ENCODE assay signal across 1 cellular context in the genomic region with DNA sequence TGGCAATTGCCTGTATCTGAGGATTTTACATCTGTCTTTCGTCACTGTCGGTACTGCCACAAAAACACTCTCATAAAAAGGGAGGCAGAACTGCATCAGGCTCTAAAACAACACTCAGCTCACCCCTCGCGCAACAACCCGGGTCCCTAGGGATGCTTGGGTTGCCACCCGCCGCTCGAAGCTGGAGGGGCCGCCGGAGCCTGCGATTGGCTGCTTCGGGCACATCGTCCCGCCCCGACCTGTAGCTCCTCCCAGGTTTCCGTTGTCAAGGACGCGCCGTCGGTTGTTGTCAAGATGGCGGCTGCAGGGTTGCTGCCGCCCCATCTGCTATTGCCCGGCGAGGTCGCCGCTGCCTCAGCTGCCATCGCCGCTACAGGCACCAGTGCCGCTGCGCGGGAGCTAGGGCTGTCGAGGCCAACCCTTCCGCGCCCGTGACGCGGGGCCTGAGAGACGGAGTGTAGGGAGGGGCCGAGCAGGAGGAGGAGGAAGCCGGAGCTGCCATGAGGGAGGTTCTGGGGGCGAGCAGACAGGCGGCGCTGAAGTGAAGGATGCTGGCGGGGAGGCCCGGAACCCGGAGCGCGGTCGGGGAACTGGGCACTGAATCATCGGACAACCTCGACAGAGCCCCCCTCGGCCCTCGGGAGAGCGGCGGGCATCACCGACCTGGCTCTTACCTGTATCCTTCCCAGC.
A peak's percentile ranks its signal among the peaks of the same experiment; 100 is the strongest.
TF ChIP-seq lines count a peak whose summit lies in the region.

A gene with protein sequence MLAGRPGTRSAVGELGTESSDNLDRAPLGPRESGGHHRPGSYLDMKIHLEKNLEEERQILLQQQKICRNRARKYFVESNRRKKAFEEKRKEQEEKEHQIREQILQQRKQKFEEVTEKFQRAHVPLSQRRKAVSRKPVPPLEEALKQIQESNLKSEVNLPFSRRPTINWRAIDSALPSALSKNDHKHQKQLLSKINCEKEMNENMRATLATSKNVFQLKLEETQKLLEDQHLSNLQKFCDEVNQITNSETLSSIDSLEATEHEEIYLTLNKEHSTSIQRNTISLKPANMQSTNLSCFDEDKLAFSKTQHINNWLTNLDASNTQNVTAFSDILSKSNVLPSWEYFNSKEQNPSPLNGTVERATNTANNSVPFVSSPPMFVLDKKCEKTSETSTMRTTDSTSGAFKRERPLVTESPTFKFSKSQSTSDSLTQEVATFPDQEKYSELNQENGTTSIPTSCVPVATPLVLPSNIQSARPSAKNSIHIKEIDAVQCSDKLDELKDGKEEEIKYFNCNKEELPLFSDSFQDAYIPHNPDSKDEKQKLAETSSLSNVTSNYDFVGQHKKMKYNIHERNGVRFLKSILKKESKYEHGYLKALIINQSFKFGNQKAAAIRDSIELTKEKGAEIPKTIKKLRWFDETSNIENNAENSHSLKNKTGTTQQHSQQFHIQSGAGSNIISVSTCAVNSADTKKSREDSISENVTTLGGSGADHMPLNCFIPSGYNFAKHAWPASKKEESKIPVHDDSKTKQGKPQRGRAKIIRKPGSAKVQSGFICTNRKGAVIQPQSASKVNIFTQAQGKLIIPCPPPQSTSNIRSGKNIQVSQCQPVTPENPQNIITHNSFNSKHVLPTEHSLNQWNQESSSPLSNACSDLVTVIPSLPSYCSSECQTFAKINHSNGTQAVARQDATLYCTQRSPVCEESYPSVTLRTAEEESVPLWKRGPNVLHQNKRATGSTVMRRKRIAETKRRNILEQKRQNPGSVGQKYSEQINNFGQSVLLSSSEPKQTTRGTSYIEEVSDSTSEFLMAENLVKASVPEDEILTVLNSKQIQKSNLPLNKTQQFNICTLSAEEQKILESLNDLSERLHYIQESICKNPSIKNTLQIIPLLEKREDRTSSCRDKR (plus strand): TSS at position 274 of the 690 bp plus-strand sequence. CDS start 275 bp downstream, at position 549.

TF ChIP-seq in H1, 55 proteins besides CTCF, POLR2A, EP300 and RAD21:
- TF ChIP-seq POU5F1 (IDR thresholded peaks at IDR 0.05; ENCODE audit: low read depth, low read length) = no peak
- TF ChIP-seq BCL11A (IDR thresholded peaks at IDR 0.05; ENCODE audit: low read depth in 2 of 2, low read length in 2 of 2) = no peak
- TF ChIP-seq TAF1 (IDR thresholded peaks at IDR 0.05; ENCODE audit: low read depth, low read length) = no peak; the same call in 1 of the 2 replicates
- no peak for TF ChIP-seq SUZ12 (IDR thresholded peaks at IDR 0.05; ENCODE audit: low read length)
- TF ChIP-seq TEAD4 (IDR thresholded peaks at IDR 0.05; ENCODE audit: low read depth, low read length) = no peak
- no peak for TF ChIP-seq SIX5 (IDR thresholded peaks at IDR 0.05; ENCODE audit: low read depth, low read length)
- peak; percentile 77 for TF ChIP-seq SAP30 (IDR thresholded peaks at IDR 0.05; ENCODE audit: insufficient read depth, insufficient replicate concordance, low read length)
- peak; percentile 61; the same call in 1 of the 2 replicates for TF ChIP-seq KDM5A (IDR thresholded peaks at IDR 0.05; ENCODE audit: low read length)
- peak; percentile 59 for TF ChIP-seq CTBP2 (IDR thresholded peaks at IDR 0.05; ENCODE audit: borderline replicate concordance, insufficient read depth, insufficient read length, low read length)
- TF ChIP-seq MAFK (IDR thresholded peaks at IDR 0.05; ENCODE audit: low read depth, low read length) = no peak
- peak; percentile 67; the same call in 1 of the 2 replicates for TF ChIP-seq SP4 (IDR thresholded peaks at IDR 0.05; ENCODE audit: low read length)
- TF ChIP-seq JUN (IDR thresholded peaks at IDR 0.05; ENCODE audit: low read depth, low read length) = no peak
- peak in 1 of 2 experiments; percentile 97; a peak in 2 of 4 replicates for TF ChIP-seq HDAC2 (IDR thresholded peaks at IDR 0.05; ENCODE audit: borderline replicate concordance in 1 of 2, low read depth in 2 of 2, low read length in 2 of 2)
- TF ChIP-seq RNF2 (IDR thresholded peaks at IDR 0.05; ENCODE audit: borderline replicate concordance, low read depth, low read length, missing control alignments, poor library complexity, severe bottlenecking) = no peak
- TF ChIP-seq RXRA (IDR thresholded peaks at IDR 0.05; ENCODE audit: insufficient read depth, low read depth, low read length) = no peak
- no peak for TF ChIP-seq EZH2 (IDR thresholded peaks at IDR 0.05; ENCODE audit: low read depth, low read length, severe bottlenecking)
- no peak for TF ChIP-seq ZNF274 (IDR thresholded peaks at IDR 0.05; ENCODE audit: borderline replicate concordance, extremely low read depth, low read length)
- no peak for TF ChIP-seq CEBPB (IDR thresholded peaks at IDR 0.05; ENCODE audit: low read depth, low read length)
- no peak for TF ChIP-seq TCF12 (IDR thresholded peaks at IDR 0.05; ENCODE audit: low read depth, low read length)
- TF ChIP-seq ASH2L (IDR thresholded peaks at IDR 0.05; ENCODE audit: low read length) = peak; percentile 95
- no peak for TF ChIP-seq SRF (IDR thresholded peaks at IDR 0.05; ENCODE audit: low read depth, low read length)
- TF ChIP-seq CBX5 (IDR thresholded peaks at IDR 0.05; ENCODE audit: low read depth, low read length) = no peak
- TF ChIP-seq, protein P1, sequence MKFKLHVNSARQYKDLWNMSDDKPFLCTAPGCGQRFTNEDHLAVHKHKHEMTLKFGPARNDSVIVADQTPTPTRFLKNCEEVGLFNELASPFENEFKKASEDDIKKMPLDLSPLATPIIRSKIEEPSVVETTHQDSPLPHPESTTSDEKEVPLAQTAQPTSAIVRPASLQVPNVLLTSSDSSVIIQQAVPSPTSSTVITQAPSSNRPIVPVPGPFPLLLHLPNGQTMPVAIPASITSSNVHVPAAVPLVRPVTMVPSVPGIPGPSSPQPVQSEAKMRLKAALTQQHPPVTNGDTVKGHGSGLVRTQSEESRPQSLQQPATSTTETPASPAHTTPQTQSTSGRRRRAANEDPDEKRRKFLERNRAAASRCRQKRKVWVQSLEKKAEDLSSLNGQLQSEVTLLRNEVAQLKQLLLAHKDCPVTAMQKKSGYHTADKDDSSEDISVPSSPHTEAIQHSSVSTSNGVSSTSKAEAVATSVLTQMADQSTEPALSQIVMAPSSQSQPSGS (IDR thresholded peaks at IDR 0.05; ENCODE audit: low read length) = no peak
- TF ChIP-seq POLR2AphosphoS5 (IDR thresholded peaks at IDR 0.05; ENCODE audit: low read depth, low read length) = no peak; the same call in 1 of the 2 replicates
- no peak for TF ChIP-seq JUND (IDR thresholded peaks at IDR 0.05; ENCODE audit: low read length)
- peak; percentile 85 for TF ChIP-seq CREB1 (IDR thresholded peaks at IDR 0.05)
- 0 out of 2 replicates have a peak, but pooled peaks have one; percentile 36 for TF ChIP-seq CHD2 (IDR thresholded peaks at IDR 0.05; ENCODE audit: low read length)
- TF ChIP-seq, protein P2, sequence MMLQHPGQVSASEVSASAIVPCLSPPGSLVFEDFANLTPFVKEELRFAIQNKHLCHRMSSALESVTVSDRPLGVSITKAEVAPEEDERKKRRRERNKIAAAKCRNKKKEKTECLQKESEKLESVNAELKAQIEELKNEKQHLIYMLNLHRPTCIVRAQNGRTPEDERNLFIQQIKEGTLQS (IDR thresholded peaks at IDR 0.05; ENCODE audit: insufficient read depth, low read depth, low read length) = no peak
- TF ChIP-seq, protein P3, sequence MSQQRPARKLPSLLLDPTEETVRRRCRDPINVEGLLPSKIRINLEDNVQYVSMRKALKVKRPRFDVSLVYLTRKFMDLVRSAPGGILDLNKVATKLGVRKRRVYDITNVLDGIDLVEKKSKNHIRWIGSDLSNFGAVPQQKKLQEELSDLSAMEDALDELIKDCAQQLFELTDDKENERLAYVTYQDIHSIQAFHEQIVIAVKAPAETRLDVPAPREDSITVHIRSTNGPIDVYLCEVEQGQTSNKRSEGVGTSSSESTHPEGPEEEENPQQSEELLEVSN (IDR thresholded peaks at IDR 0.05) = peak; percentile 73
- TF ChIP-seq SP2 (IDR thresholded peaks at IDR 0.05; ENCODE audit: low read length) = no peak
- TF ChIP-seq RFX5 (IDR thresholded peaks at IDR 0.05; ENCODE audit: borderline replicate concordance, low read depth, low read length) = no peak
- TF ChIP-seq NRF1 (IDR thresholded peaks at IDR 0.05; ENCODE audit: low read depth, low read length) = no peak
- TF ChIP-seq KDM4A (IDR thresholded peaks at IDR 0.05; ENCODE audit: low read depth, low read length, severe bottlenecking) = peak; percentile 77
- TF ChIP-seq TBP (IDR thresholded peaks at IDR 0.05; ENCODE audit: low read depth, low read length) = peak; percentile 50; the same call in 1 of the 2 replicates
- peak; percentile 95 for TF ChIP-seq RBBP5 (IDR thresholded peaks at IDR 0.05; ENCODE audit: borderline replicate concordance, low read depth, low read length)
- TF ChIP-seq YY1 (IDR thresholded peaks at IDR 0.05; ENCODE audit: low read depth, low read length) = peak; percentile 95
- TF ChIP-seq PHF8 (conservative IDR thresholded peaks at IDR 0.05; ENCODE audit: low read depth, low read length) = peak; percentile 50; the same call in 1 of the 2 replicates
- TF ChIP-seq, protein P4, sequence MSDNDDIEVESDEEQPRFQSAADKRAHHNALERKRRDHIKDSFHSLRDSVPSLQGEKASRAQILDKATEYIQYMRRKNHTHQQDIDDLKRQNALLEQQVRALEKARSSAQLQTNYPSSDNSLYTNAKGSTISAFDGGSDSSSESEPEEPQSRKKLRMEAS (IDR thresholded peaks at IDR 0.05) = peak; percentile 88
- no peak for TF ChIP-seq BRCA1 (IDR thresholded peaks at IDR 0.05; ENCODE audit: low read depth, low read length)
- no peak for TF ChIP-seq SIRT6 (IDR thresholded peaks at IDR 0.05; ENCODE audit: low read length)
- no peak for TF ChIP-seq CBX8 (IDR thresholded peaks at IDR 0.05; ENCODE audit: borderline replicate concordance, low read depth, low read length)
- peak; percentile 80 to 98; a peak in 2 of 4 replicates for TF ChIP-seq SIN3A (conservative IDR thresholded peaks at IDR 0.05 in 1 of 2, IDR thresholded peaks at IDR 0.05 in 1 of 2; ENCODE audit: low read depth in 1 of 2, low read length in 2 of 2)
- TF ChIP-seq TAF7 (optimal IDR thresholded peaks at IDR 0.05; ENCODE audit: borderline replicate concordance, low read depth, low read length) = peak; percentile 26
- no peak for TF ChIP-seq FOSL1 (IDR thresholded peaks at IDR 0.05; ENCODE audit: insufficient read depth, low read depth, low read length)
